Comparison of ENCODE assay signal across 9 cellular contexts in the genomic region with DNA sequence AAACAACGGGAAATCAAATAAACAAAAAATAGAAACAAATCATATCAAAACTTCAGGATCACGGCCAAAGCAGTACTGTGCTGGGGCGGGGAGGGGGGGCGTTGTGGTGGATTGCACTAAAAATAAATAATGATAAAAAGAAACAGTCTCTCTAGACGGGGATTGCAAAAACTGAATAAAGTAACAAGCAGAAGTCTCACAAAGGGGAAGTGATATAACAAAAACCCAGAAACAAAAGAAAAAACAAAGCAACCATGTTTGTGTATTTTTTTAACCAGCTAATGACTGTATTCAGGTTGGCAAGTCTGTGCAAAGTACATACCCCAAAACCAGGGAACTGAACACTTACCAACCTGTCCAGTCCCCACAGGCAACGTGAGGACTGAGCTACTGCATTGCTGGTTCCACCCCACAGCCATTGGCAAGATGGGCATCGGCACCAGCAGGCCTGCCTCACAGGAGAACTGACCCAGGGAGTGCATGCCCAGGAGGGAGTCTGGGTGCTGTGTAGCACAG. TPM values are rescaled to one million over a fixed set of nuclear protein-coding genes. Genes with fewer than 3 reads are reported as not detected.
DNase-seq lines count a peak whose midpoint lies in the region; ATAC-seq and TF ChIP-seq lines count a peak whose summit lies in the region.
"Had no signal": no experiment of that assay in that cellular context is flagged by ENCODE, and none has a peak within 500 bp of the region (broad histone marks: within the 10 kb centered on the region; RNA-seq: fewer than 3 reads in every experiment).

No MANE protein-coding gene starts in this region.

- WGBS in esophagus squamous epithelium, 2 donors: 14 to 15% methylated on average over 6 to 7 of the region's 7 CpGs

- no peaks in the 10 kb centered on the region for H3K9me2 ChIP-seq in OCI-LY1 (ENCODE audit: low read depth, low read length)

- intact Hi-C loops in CD8-positive, alpha-beta T cell (cut with DNase I, micrococcal nuclease): no loop called here
- intact Hi-C loops in esophagus squamous epithelium (cut with DNase I): no loop called here
- intact Hi-C loops in activated CD4-positive, alpha-beta memory T cell treated with anti-CD3 and anti-CD28 coated beads for 36 hours (cut with micrococcal nuclease): no loop called here

- no peak for TF ChIP-seq POLR2A in esophagus squamous epithelium (IDR thresholded peaks at IDR 0.05)

- peaks cover 4% of the 10 kb centered on the region for H3K36me3 Mint-ChIP-seq in CD8-positive, alpha-beta T cell
- no peaks in the 10 kb centered on the region for H3K36me3 Mint-ChIP-seq in activated CD4-positive, alpha-beta memory T cell treated with anti-CD3 and anti-CD28 coated beads for 36 hours

- no peaks in the 10 kb centered on the region for H3K27me3 ChIP-seq in CD8-positive, alpha-beta T cell (ENCODE audit: insufficient read depth, low read length)
- H3K27me3 ChIP-seq in OCI-LY1 (ENCODE audit: insufficient read depth, low read length) (no peaks in the 10 kb centered on the region), esophagus squamous epithelium (no peaks in the 10 kb centered on the region), parathyroid adenoma (ENCODE audit: control insufficient read depth, insufficient read depth, low read length) (no peaks in the 10 kb centered on the region)

- H3K4me1 ChIP-seq in CD8-positive, alpha-beta T cell (ENCODE audit: insufficient read depth, low read length): peaks cover 52% of the 10 kb centered on the region
- peaks cover 92% of the 10 kb centered on the region for H3K4me1 ChIP-seq in OCI-LY1 (ENCODE audit: insufficient read depth, low read length, severe bottlenecking)
- peaks cover 41 to 94% (median 60%) of the 10 kb centered on the region in 3 donors for H3K4me1 ChIP-seq in esophagus squamous epithelium
- H3K4me1 ChIP-seq in parathyroid adenoma: peaks cover 10% of the 10 kb centered on the region

- no peak for ATAC-seq in CD8-positive, alpha-beta T cell

- no peak overlapping the region for H3K27ac ChIP-seq in CD8-positive, alpha-beta T cell (ENCODE audit: low read depth, low read length)
- H3K27ac ChIP-seq in OCI-LY1 (ENCODE audit: low read depth, low read length, poor library complexity, severe bottlenecking) (peak overlapping the region; percentile 87), esophagus squamous epithelium (peak overlapping the region; percentile 66 to 80 (median 72)), parathyroid adenoma (peak overlapping the region; percentile 29), caudate nucleus (ENCODE audit: low read depth, low read length) (no peak overlapping the region)

- CTCF ChIA-PET in CD8-positive, alpha-beta T cell (lab: Charles Lee): no interaction called here
- CTCF ChIA-PET in activated CD4-positive, alpha-beta memory T cell treated with anti-CD3 and anti-CD28 coated beads for 36 hours (lab: Charles Lee): no interaction called here

- POLR2A ChIA-PET in CD8-positive, alpha-beta T cell (lab: Charles Lee): no interaction called here
- POLR2A ChIA-PET in activated CD4-positive, alpha-beta memory T cell treated with anti-CD3 and anti-CD28 coated beads for 36 hours (lab: Charles Lee): no interaction called here

- no peak for DNase-seq in CD8-positive, alpha-beta T cell
- DNase-seq in esophagus squamous epithelium (lab: John Stamatoyannopoulos, UW) (no peak), NCI-H524 treated with DMSO at 0.1 percent for 48 hours (lab: John Stamatoyannopoulos, UW) (no peak), GM20000 (ENCODE audit: low spot score) (no peak), caudate nucleus (lab: John Stamatoyannopoulos, UW) (no peak)
- DNase-seq in activated CD4-positive, alpha-beta memory T cell treated with anti-CD3 and anti-CD28 coated beads for 36 hours: no peak
- DNase-seq: activated CD4-positive, alpha-beta memory T cell treated with anti-CD3 and anti-CD28 coated beads, Interleukin-2, amount 10 ng/mL, durations not matched to agents 7 days and 5 days had no signal

- TF ChIP-seq CTCF in CD8-positive, alpha-beta T cell (IDR thresholded peaks at IDR 0.05): no peak
- no peak for TF ChIP-seq CTCF in OCI-LY1 (IDR thresholded peaks at IDR 0.05; ENCODE audit: low read length)
- TF ChIP-seq CTCF in esophagus squamous epithelium (IDR thresholded peaks at IDR 0.05): no peak
- TF ChIP-seq CTCF in parathyroid adenoma (IDR thresholded peaks at IDR 0.05): no peak
- no peak for TF ChIP-seq CTCF in GM20000 (IDR thresholded peaks at IDR 0.05; ENCODE audit: extremely low read depth, missing control alignments)

- H3K4me3 Mint-ChIP-seq in CD8-positive, alpha-beta T cell: peak overlapping the region; percentile 27
- H3K4me3 Mint-ChIP-seq in activated CD4-positive, alpha-beta memory T cell treated with anti-CD3 and anti-CD28 coated beads for 36 hours: no peak overlapping the region
- H3K4me3 Mint-ChIP-seq: activated CD4-positive, alpha-beta memory T cell treated with anti-CD3 and anti-CD28 coated beads, Interleukin-2, amount 10 ng/mL, durations not matched to agents 7 days and 5 days had no signal

- peaks cover 90% of the 10 kb centered on the region for H3K4me1 Mint-ChIP-seq in CD8-positive, alpha-beta T cell (ENCODE audit: low read depth)
- H3K4me1 Mint-ChIP-seq in activated CD4-positive, alpha-beta memory T cell treated with anti-CD3 and anti-CD28 coated beads for 36 hours (ENCODE audit: low read depth): peaks cover 66% of the 10 kb centered on the region

- H3K27me3 Mint-ChIP-seq in CD8-positive, alpha-beta T cell (ENCODE audit: low read depth): no peaks in the 10 kb centered on the region
- no peaks in the 10 kb centered on the region for H3K27me3 Mint-ChIP-seq in activated CD4-positive, alpha-beta memory T cell treated with anti-CD3 and anti-CD28 coated beads for 36 hours
- H3K27me3 Mint-ChIP-seq: activated CD4-positive, alpha-beta memory T cell treated with anti-CD3 and anti-CD28 coated beads, Interleukin-2, amount 10 ng/mL, durations not matched to agents 7 days and 5 days had no signal

- no peak overlapping the region for H3K4me3 ChIP-seq in CD8-positive, alpha-beta T cell (ENCODE audit: low read depth, low read length)
- H3K4me3 ChIP-seq in OCI-LY1 (ENCODE audit: low read depth, low read length, poor library complexity, severe bottlenecking): peak overlapping the region; percentile 41
- peak overlapping the region in 1 of 4 donors; percentile 37 for H3K4me3 ChIP-seq in esophagus squamous epithelium
- H3K4me3 ChIP-seq in parathyroid adenoma (ENCODE audit: low read depth, low read length): no peak overlapping the region

- H3K27ac Mint-ChIP-seq in CD8-positive, alpha-beta T cell: peak overlapping the region; percentile 73
- no peak overlapping the region for H3K27ac Mint-ChIP-seq in activated CD4-positive, alpha-beta memory T cell treated with anti-CD3 and anti-CD28 coated beads for 36 hours
- H3K27ac Mint-ChIP-seq: activated CD4-positive, alpha-beta memory T cell treated with anti-CD3 and anti-CD28 coated beads, Interleukin-2, amount 10 ng/mL, durations not matched to agents 7 days and 5 days had no signal

- H3K4me2 ChIP-seq in OCI-LY1 (ENCODE audit: low read length) (peak overlapping the region; percentile 68), parathyroid adenoma (ENCODE audit: low read length) (peak overlapping the region; percentile 31)

- peak overlapping the region; percentile 33 for H3K9ac ChIP-seq in OCI-LY1 (ENCODE audit: low read length)
- no peak overlapping the region for H3K9ac ChIP-seq in parathyroid adenoma

- no peaks in the 10 kb centered on the region for H3K9me3 Mint-ChIP-seq in CD8-positive, alpha-beta T cell
- H3K9me3 Mint-ChIP-seq in activated CD4-positive, alpha-beta memory T cell treated with anti-CD3 and anti-CD28 coated beads for 36 hours: no peaks in the 10 kb centered on the region
- H3K9me3 Mint-ChIP-seq: activated CD4-positive, alpha-beta memory T cell treated with anti-CD3 and anti-CD28 coated beads, Interleukin-2, amount 10 ng/mL, durations not matched to agents 7 days and 5 days had no signal

- no peaks in the 10 kb centered on the region for H3K9me3 ChIP-seq in CD8-positive, alpha-beta T cell (ENCODE audit: low read length)
- H3K9me3 ChIP-seq in OCI-LY1 (ENCODE audit: low read length): no peaks in the 10 kb centered on the region
- H3K9me3 ChIP-seq in esophagus squamous epithelium: no peaks in the 10 kb centered on the region
- H3K9me3 ChIP-seq in parathyroid adenoma (ENCODE audit: control insufficient read depth, low read length): no peaks in the 10 kb centered on the region

- no peaks in the 10 kb centered on the region for H4K20me1 ChIP-seq in OCI-LY1 (ENCODE audit: insufficient read depth, low read length)

- H2AFZ ChIP-seq in OCI-LY1 (ENCODE audit: low read length) (no peak overlapping the region), parathyroid adenoma (no peak overlapping the region)

- H3K79me2 ChIP-seq in OCI-LY1 (ENCODE audit: insufficient read depth, low read length) (peaks cover 88% of the 10 kb centered on the region), parathyroid adenoma (peaks cover 53% of the 10 kb centered on the region)

- no peaks in the 10 kb centered on the region for H3F3A ChIP-seq in OCI-LY1 (ENCODE audit: insufficient read depth, low read length)

- H3K36me3 ChIP-seq in CD8-positive, alpha-beta T cell (ENCODE audit: insufficient read depth, low read length): no peaks in the 10 kb centered on the region
- H3K36me3 ChIP-seq in OCI-LY1 (ENCODE audit: insufficient read depth, low read length) (no peaks in the 10 kb centered on the region), esophagus squamous epithelium (no peaks in the 10 kb centered on the region), parathyroid adenoma (ENCODE audit: control insufficient read depth, insufficient read depth, low read length) (no peaks in the 10 kb centered on the region)

RNA-seq across cellular contexts. Expression of gene BICD2, which starts 24.1 kb away (rescaled TPM):
- total RNA-seq in CD8-positive, alpha-beta T cell: 10 to 100 TPM; 15.1 to 15.6 TPM
- 100 to 1,000 TPM in 1 of 4 donors, 10 to 100 TPM in 3; 81.7 to 116 (median 91.1) TPM for total RNA-seq in esophagus squamous epithelium
- total RNA-seq in activated CD4-positive, alpha-beta memory T cell treated with anti-CD3 and anti-CD28 coated beads for 36 hours: 10 to 100 TPM; 16.5 to 17.2 TPM

Comparison
In these comparisons a context has a peak if more than half of its experiments do, and no peak if none do; other contexts are left out.
1. H3K27ac ChIP-seq: peak in OCI-LY1 (single experiment), esophagus squamous epithelium (4 of 4) and parathyroid adenoma (single experiment); none in CD8-positive, alpha-beta T cell (single experiment) and caudate nucleus (single experiment).
2. RNA of gene BICD2, which starts 24.1 kb away (total RNA-seq): 81.7 to 116 TPM in esophagus squamous epithelium; 16.5 to 17.2 TPM in activated CD4-positive, alpha-beta memory T cell treated with anti-CD3 and anti-CD28 coated beads for 36 hours and 15.1 to 15.6 TPM in CD8-positive, alpha-beta T cell; every median in the first group is over 4 times any median in the second.